ENCODE assay signal across 8 cellular contexts in genomic region chr7:139531094-139531493, GRCh38. TPM values are rescaled to one million over a fixed set of nuclear protein-coding genes. Genes with fewer than 3 reads are reported as not detected.
"Had no signal": no experiment of that assay in that cellular context is flagged by ENCODE, and none has a peak within 500 bp of the region (broad histone marks: within the 10 kb centered on the region; RNA-seq: fewer than 3 reads in every experiment).

No MANE protein-coding gene starts in this region.

- H3K4me1 Mint-ChIP-seq: IgD-negative memory B cell had no signal

- DNase-seq: IMR-90, KBM-7, KG1 had no signal

- H3K4me3 Mint-ChIP-seq: IgD-negative memory B cell had no signal

- H3K27ac Mint-ChIP-seq: IgD-negative memory B cell had no signal

- FAIRE-seq: HTR-8/SVneo had no signal

- H3K27ac ChIP-seq: HL-60 had no signal

RNA-seq across cellular contexts. Expression of gene CLEC2L, which starts 7.6 kb away (rescaled TPM):
- total RNA-seq: HT-29, HT1080, IMR-90 had no signal
- polyA plus RNA-seq: IgD-negative memory B cell, IMR-90 had no signal

RNA-seq across cellular contexts. Expression of gene KLRG2, which starts 47.6 kb away (rescaled TPM):
- total RNA-seq: HT-29, HT1080 had no signal
- polyA plus RNA-seq: IgD-negative memory B cell had no signal
